In the genomic region with DNA sequence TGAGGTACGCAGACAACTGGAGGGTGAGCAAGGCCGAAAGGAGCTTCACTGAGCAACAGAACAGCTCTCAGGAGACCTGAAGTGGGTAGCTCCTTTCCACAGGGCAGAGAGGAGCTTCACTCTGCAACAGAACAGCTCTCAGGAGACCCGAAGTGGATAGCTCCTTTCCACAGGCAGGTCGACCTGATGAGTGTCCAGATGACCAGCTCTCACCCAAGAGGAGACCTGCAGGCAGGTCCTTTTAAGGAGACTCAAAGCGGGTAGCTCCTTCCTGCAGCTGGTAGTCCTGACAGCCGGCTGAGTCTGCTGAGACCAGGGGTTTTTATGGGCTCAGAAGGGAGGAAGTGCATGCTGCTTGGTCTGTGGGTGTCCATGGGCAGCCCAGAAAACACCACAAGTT, we compare ENCODE assay signal across 33 cellular contexts.
"Had no signal": no experiment of that assay in that cellular context is flagged by ENCODE, and none has a peak within 500 bp of the region (broad histone marks: within the 10 kb centered on the region; RNA-seq: fewer than 3 reads in every experiment).

No MANE protein-coding gene starts in this region.

- ATAC-seq: activated CD4-positive, alpha-beta T cell treated with anti-CD3 and anti-CD28 coated beads for 36 hours; activated CD4-positive, CD25-positive, alpha-beta regulatory T cell treated with anti-CD3 and anti-CD28 coated beads, Interleukin-2, amount 50 U/mL, for 24 hours; activated CD8-positive, alpha-beta T cell treated with anti-CD3 and anti-CD28 coated beads, Interleukin-2, amount 10 ng/mL, durations not matched to agents 7 days and 5 days; Right ventricle myocardium inferior; WTC11 had no signal

- H3K36me3 Mint-ChIP-seq: activated naive CD4-positive, alpha-beta T cell treated with anti-CD3 and anti-CD28 coated beads, Interleukin-2, amount 50 U/mL, for 24 hours; activated naive CD8-positive, alpha-beta T cell treated with anti-CD3 and anti-CD28 coated beads, Interleukin-2, amount 10 ng/mL, durations not matched to agents 7 days and 5 days; WTC11 had no signal

- H3K9me3 Mint-ChIP-seq: activated CD4-positive, alpha-beta T cell treated with anti-CD3 and anti-CD28 coated beads, Interleukin-2, amount 10 ng/mL, durations not matched to agents 7 days and 5 days; activated naive CD4-positive, alpha-beta T cell treated with anti-CD3 and anti-CD28 coated beads, Interleukin-2, amount 50 U/mL, for 24 hours; activated naive CD8-positive, alpha-beta T cell treated with anti-CD3 and anti-CD28 coated beads, Interleukin-2, amount 10 ng/mL, durations not matched to agents 7 days and 5 days; activated T-cell treated with anti-CD3 and anti-CD28 coated beads, Interleukin-2, amount 50 U/mL, for 24 hours; activated T-helper 2 cell treated with anti-CD3 and anti-CD28 coated beads, Interferon-gamma antibody, Interleukin-2, Interleukin-4, amounts not matched to agents 10 μg/mL and 5 μg/mL and 100 μg/mL, durations not matched to agents 14 hours and 24 hours and 36 hours; WTC11 had no signal

- H3K4me2 ChIP-seq: PC-9 had no signal

- H2AFZ ChIP-seq: PC-9 had no signal

- H3K4me3 ChIP-seq: ascending aorta, PC-9 had no signal

- H3K27ac Mint-ChIP-seq: activated CD4-positive, alpha-beta T cell treated with anti-CD3 and anti-CD28 coated beads for 36 hours; activated CD4-positive, alpha-beta T cell treated with anti-CD3 and anti-CD28 coated beads, Interleukin-2, amount 10 ng/mL, durations not matched to agents 7 days and 5 days; activated CD8-positive, alpha-beta T cell treated with anti-CD3 and anti-CD28 coated beads, Interleukin-2, amount 10 ng/mL, durations not matched to agents 7 days and 5 days; activated naive CD4-positive, alpha-beta T cell treated with anti-CD3 and anti-CD28 coated beads, Interleukin-2, amount 50 U/mL, for 24 hours; activated naive CD8-positive, alpha-beta T cell treated with anti-CD3 and anti-CD28 coated beads, Interleukin-2, amount 10 ng/mL, durations not matched to agents 7 days and 5 days; activated T-cell treated with anti-CD3 and anti-CD28 coated beads, Interleukin-2, amount 50 U/mL, for 24 hours; activated T-helper 2 cell treated with anti-CD3 and anti-CD28 coated beads, Interferon-gamma antibody, Interleukin-2, Interleukin-4, amounts not matched to agents 10 μg/mL and 5 μg/mL and 100 μg/mL, durations not matched to agents 14 hours and 24 hours and 36 hours; WTC11 had no signal

- H3K9me3 ChIP-seq: ascending aorta had no signal

- DNase-seq: activated CD4-positive, alpha-beta T cell treated with anti-CD3 and anti-CD28 coated beads for 36 hours; activated CD4-positive, alpha-beta T cell treated with anti-CD3 and anti-CD28 coated beads, Interleukin-2, amount 10 ng/mL, durations not matched to agents 7 days and 5 days; activated CD4-positive, alpha-beta T cell treated with anti-CD3 and anti-CD28 coated beads, Interleukin-2, amount 50 U/mL, for 48 hours; activated CD8-positive, alpha-beta T cell treated with anti-CD3 and anti-CD28 coated beads, Interleukin-2, amount 10 ng/mL, durations not matched to agents 7 days and 5 days; activated gamma-delta T cell; activated naive CD4-positive, alpha-beta T cell treated with Interleukin-2 at 50 U/mL for 16 hours; activated naive CD8-positive, alpha-beta T cell treated with anti-CD3 and anti-CD28 coated beads, Interleukin-2, amount 10 ng/mL, durations not matched to agents 7 days and 5 days; activated T-cell treated with anti-CD3 and anti-CD28 coated beads, Interleukin-2, amount 50 U/mL, for 24 hours; amygdala; MM.1S; MV-4-11; NCI-H1092 treated with DMSO at 0.1 percent for 48 hours; NCI-H1417; NCI-H146; NCI-H187; NCI-H2029 treated with DMSO at 0.1 percent for 48 hours; NCI-H2107; NCI-H2171; NCI-H510A; NCI-H526; NCI-H748 treated with DMSO at 0.1 percent for 48 hours; NK-92 treated with Interleukin-12 subunit alpha and Interleukin-12 subunit beta, amount 100 ng/mL, for 24 hours; PC-9; SW 1271; T-helper 1 cell; T-helper 2 cell; T-helper 9 cell had no signal

- H3K27me3 ChIP-seq: ascending aorta had no signal

- H3K27ac ChIP-seq: ascending aorta, PC-9 had no signal

- H3K4me1 Mint-ChIP-seq: activated CD4-positive, alpha-beta T cell treated with anti-CD3 and anti-CD28 coated beads for 36 hours; activated CD4-positive, alpha-beta T cell treated with anti-CD3 and anti-CD28 coated beads, Interleukin-2, amount 10 ng/mL, durations not matched to agents 7 days and 5 days; activated naive CD4-positive, alpha-beta T cell treated with anti-CD3 and anti-CD28 coated beads, Interleukin-2, amount 50 U/mL, for 24 hours; activated naive CD8-positive, alpha-beta T cell treated with anti-CD3 and anti-CD28 coated beads, Interleukin-2, amount 10 ng/mL, durations not matched to agents 7 days and 5 days; WTC11 had no signal

- H3K4me3 Mint-ChIP-seq: activated CD4-positive, alpha-beta T cell treated with anti-CD3 and anti-CD28 coated beads for 36 hours; activated CD4-positive, alpha-beta T cell treated with anti-CD3 and anti-CD28 coated beads, Interleukin-2, amount 10 ng/mL, durations not matched to agents 7 days and 5 days; activated CD8-positive, alpha-beta T cell treated with anti-CD3 and anti-CD28 coated beads, Interleukin-2, amount 10 ng/mL, durations not matched to agents 7 days and 5 days; activated naive CD4-positive, alpha-beta T cell treated with anti-CD3 and anti-CD28 coated beads, Interleukin-2, amount 50 U/mL, for 24 hours; activated naive CD8-positive, alpha-beta T cell treated with anti-CD3 and anti-CD28 coated beads, Interleukin-2, amount 10 ng/mL, durations not matched to agents 7 days and 5 days; activated T-cell treated with anti-CD3 and anti-CD28 coated beads, Interleukin-2, amount 50 U/mL, for 24 hours; WTC11 had no signal

- H3K4me1 ChIP-seq: ascending aorta had no signal

- H3K27me3 Mint-ChIP-seq: activated CD4-positive, alpha-beta T cell treated with anti-CD3 and anti-CD28 coated beads for 36 hours; activated CD4-positive, alpha-beta T cell treated with anti-CD3 and anti-CD28 coated beads, Interleukin-2, amount 10 ng/mL, durations not matched to agents 7 days and 5 days; activated naive CD4-positive, alpha-beta T cell treated with anti-CD3 and anti-CD28 coated beads, Interleukin-2, amount 50 U/mL, for 24 hours; activated naive CD8-positive, alpha-beta T cell treated with anti-CD3 and anti-CD28 coated beads, Interleukin-2, amount 10 ng/mL, durations not matched to agents 7 days and 5 days; activated T-cell treated with anti-CD3 and anti-CD28 coated beads, Interleukin-2, amount 50 U/mL, for 24 hours had no signal
